ENCODE assay signal across 8 cellular contexts in the genomic region with DNA sequence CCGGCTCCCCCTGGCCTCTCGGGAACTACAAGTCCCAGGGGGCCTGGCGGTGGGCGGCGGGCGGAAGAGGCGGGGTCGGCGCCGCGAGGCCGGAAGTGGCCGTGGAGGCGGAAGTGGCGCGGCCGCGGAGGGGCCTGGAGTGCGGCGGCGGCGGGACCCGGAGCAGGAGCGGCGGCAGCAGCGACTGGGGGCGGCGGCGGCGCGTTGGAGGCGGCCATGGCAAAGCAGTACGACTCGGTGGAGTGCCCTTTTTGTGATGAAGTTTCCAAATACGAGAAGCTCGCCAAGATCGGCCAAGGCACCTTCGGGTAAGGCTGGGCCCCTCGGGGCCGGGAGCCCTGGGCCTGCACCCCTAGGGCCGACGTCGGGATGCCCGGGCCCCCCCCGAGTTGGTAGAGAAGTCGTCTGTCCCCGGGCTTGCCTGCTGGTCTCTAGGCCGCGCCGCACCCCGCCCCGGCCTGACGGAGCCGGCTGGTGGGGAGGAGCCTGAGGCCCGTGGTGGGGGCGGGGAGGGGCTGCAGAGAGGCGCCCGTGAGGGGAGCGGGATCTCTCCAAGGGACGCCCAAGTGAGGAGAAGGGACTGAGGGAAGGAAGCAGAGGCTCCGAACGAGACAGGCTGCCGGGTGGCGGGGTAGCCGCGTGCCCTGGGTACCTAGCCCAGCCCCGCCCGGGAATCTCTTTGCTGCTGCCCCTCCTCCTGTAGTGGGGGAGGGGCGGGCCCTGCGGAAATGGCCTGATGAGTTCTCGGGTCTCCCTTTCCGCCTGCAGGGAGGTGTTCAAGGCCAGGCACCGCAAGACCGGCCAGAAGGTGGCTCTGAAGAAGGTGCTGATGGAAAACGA. TPM values are rescaled to one million over a fixed set of nuclear protein-coding genes. Genes with fewer than 3 reads are reported as not detected.
DNase-seq lines count a peak whose midpoint lies in the region; ATAC-seq, FAIRE-seq and TF ChIP-seq lines count a peak whose summit lies in the region.

A gene (plus strand): TSS at position 102 of the 840 bp plus-strand sequence. CDS start 115 bp downstream, at position 217.

- H3K4me3 ChIP-seq in esophagus (ENCODE audit: low read depth in 1 of 2, low read length in 2 of 2) (peak within 1 kb of the TSS; percentile 78 to 91), muscle layer of colon (ENCODE audit: low read depth in 1 of 2, low read length in 2 of 2) (peak within 1 kb of the TSS; percentile 71 to 99)

- peak within 1 kb of the TSS; percentile 49 for H3K9ac ChIP-seq in muscle layer of colon (ENCODE audit: low read length)

- H3K4me1 ChIP-seq in esophagus (ENCODE audit: control insufficient read depth in 2 of 2, insufficient read depth in 2 of 2, low read length in 1 of 2) (peaks cover 0 to 3% of the 10 kb centered on the region in 2 donors), muscle layer of colon (ENCODE audit: insufficient read depth, low read length) (peaks cover 20% of the 10 kb centered on the region)

- peaks cover 13 to 27% of the 10 kb centered on the region in 2 donors for H3K36me3 ChIP-seq in esophagus (ENCODE audit: control insufficient read depth in 2 of 2, insufficient read depth in 2 of 2, low read length in 1 of 2)
- H3K36me3 ChIP-seq in muscle layer of colon (ENCODE audit: insufficient read depth, low read length), result peaks cover 44% of the 10 kb centered on the region

- H3K27ac ChIP-seq in esophagus (ENCODE audit: low read depth in 2 of 2, low read length in 1 of 2), result peak within 1 kb of the TSS; percentile 91 to 95
- peak within 1 kb of the TSS; percentile 97 for H3K27ac ChIP-seq in muscle layer of colon (ENCODE audit: low read depth, low read length)

- no peak for FAIRE-seq in D721Med (lab: Jason Lieb, UNC)

- no peaks in the 10 kb centered on the region for H3K9me3 ChIP-seq in esophagus (ENCODE audit: control insufficient read depth in 2 of 2, insufficient read depth in 1 of 2, low read depth in 1 of 2, low read length in 1 of 2)
- H3K9me3 ChIP-seq in muscle layer of colon (ENCODE audit: low read length), result no peaks in the 10 kb centered on the region

- H3K27me3 ChIP-seq in esophagus (ENCODE audit: control insufficient read depth in 1 of 2, insufficient read depth in 2 of 2, low read length in 2 of 2), result no peaks in the 10 kb centered on the region
- H3K27me3 ChIP-seq in muscle layer of colon (ENCODE audit: control insufficient read depth in 1 of 2, insufficient read depth in 2 of 2, low read length in 2 of 2), result no peaks in the 10 kb centered on the region

- ATAC-seq in GM21515 (IDR thresholded peaks at IDR 0.05; ENCODE audit: unreplicated experiment), result peak; percentile 54

- WGBS in esophagus, 2 donors, result 1% methylated on average over 65 to 75 of the region's 75 CpGs

- TF ChIP-seq CTCF in D721Med (IDR thresholded peaks at IDR 0.05; ENCODE audit: insufficient read depth, missing control alignments), result no peak

- DNase-seq in D721Med (ENCODE audit: insufficient read length, low spot score) (peak; percentile 78), HuH-7.5 (ENCODE audit: low spot score) (peak; percentile 92)
- peak; percentile 95 for DNase-seq in activated T-cell treated with anti-CD3 and anti-CD28 coated beads, Interleukin-2, amount 50 U/mL, for 1 hour
- peak; percentile 83 for DNase-seq in stimulated activated CD8-positive, alpha-beta memory T cell treated with anti-CD3 and anti-CD28 coated beads, Interleukin-7, amount 100 ng/mL, for 24 hours (ENCODE audit: low read depth)

TF ChIP-seq in PFSK-1, 5 proteins besides CTCF, POLR2A, EP300 and RAD21:
- TF ChIP-seq, protein P1, sequence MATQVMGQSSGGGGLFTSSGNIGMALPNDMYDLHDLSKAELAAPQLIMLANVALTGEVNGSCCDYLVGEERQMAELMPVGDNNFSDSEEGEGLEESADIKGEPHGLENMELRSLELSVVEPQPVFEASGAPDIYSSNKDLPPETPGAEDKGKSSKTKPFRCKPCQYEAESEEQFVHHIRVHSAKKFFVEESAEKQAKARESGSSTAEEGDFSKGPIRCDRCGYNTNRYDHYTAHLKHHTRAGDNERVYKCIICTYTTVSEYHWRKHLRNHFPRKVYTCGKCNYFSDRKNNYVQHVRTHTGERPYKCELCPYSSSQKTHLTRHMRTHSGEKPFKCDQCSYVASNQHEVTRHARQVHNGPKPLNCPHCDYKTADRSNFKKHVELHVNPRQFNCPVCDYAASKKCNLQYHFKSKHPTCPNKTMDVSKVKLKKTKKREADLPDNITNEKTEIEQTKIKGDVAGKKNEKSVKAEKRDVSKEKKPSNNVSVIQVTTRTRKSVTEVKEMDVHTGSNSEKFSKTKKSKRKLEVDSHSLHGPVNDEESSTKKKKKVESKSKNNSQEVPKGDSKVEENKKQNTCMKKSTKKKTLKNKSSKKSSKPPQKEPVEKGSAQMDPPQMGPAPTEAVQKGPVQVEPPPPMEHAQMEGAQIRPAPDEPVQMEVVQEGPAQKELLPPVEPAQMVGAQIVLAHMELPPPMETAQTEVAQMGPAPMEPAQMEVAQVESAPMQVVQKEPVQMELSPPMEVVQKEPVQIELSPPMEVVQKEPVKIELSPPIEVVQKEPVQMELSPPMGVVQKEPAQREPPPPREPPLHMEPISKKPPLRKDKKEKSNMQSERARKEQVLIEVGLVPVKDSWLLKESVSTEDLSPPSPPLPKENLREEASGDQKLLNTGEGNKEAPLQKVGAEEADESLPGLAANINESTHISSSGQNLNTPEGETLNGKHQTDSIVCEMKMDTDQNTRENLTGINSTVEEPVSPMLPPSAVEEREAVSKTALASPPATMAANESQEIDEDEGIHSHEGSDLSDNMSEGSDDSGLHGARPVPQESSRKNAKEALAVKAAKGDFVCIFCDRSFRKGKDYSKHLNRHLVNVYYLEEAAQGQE (IDR thresholded peaks at IDR 0.05; ENCODE audit: insufficient read depth in 1 of 2, low read depth in 2 of 2, low read length in 2 of 2), result no peak
- peak; percentile 61; the same call in 1 of the 2 replicates for TF ChIP-seq TAF1 (IDR thresholded peaks at IDR 0.05; ENCODE audit: borderline replicate concordance, insufficient read depth, low read length)
- peak; percentile 58 for TF ChIP-seq POLR2AphosphoS5 (IDR thresholded peaks at IDR 0.05; ENCODE audit: low read depth, low read length)
- peak; percentile 19 for TF ChIP-seq FOXP2 (optimal IDR thresholded peaks at IDR 0.05; ENCODE audit: borderline replicate concordance, extremely low read depth, extremely low read length, insufficient read depth)

RNA-seq across cellular contexts. Expression of the gene that starts here (rescaled TPM):
- polyA plus RNA-seq in PFSK-1 (2012; ENCODE audit: insufficient read length, low read depth), result 123 TPM
- 10 to 100 TPM; 34.2 to 44.2 TPM for polyA plus RNA-seq in esophagus

Comparison
In these comparisons a context has a peak if more than half of its experiments do, and no peak if none do; other contexts are left out.
1. Peak in every context shown above with its lines: DNase-seq, ATAC-seq, H3K4me3 ChIP-seq and H3K27ac ChIP-seq.